25 cellular contexts compared by ENCODE assay signal in the genomic region with DNA sequence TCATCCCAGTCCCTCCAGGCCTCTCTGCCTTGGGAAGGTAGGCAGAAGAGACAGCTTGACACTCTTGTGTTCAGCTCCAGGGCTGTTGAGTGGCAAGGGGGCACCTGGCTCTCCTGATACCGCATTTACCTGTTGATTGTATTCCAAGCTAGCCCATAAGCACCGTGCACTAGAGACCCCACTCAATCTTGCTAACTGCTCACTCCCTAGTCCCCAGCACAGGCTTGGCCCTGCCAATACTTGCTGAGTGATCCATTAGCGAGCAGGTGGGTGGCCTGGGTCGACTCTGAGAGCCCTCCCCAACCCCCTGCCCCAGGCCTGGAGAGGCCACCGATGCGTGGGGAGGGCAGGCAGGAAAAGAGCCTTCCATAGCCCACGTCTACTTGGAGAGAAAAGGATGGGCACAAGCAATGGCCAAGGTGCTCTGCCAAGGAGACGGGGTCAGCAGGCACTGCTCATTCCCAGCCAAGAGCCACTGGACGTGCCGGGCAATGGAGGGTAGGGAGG. TPM values are rescaled to one million over a fixed set of nuclear protein-coding genes. Genes with fewer than 3 reads are reported as not detected.
"Had no signal": no experiment of that assay in that cellular context is flagged by ENCODE, and none has a peak within 500 bp of the region (broad histone marks: within the 10 kb centered on the region; RNA-seq: fewer than 3 reads in every experiment).

No MANE protein-coding gene starts in this region.

- ATAC-seq: activated T-cell treated with anti-CD3 and anti-CD28 coated beads, Interleukin-2, amount 50 U/mL, for 72 hours; body of pancreas; sciatic nerve; WTC11 had no signal

- H3K9me3 ChIP-seq: body of pancreas, neutrophil, tibial artery, uterus had no signal

- H3K4me1 Mint-ChIP-seq: activated naive CD4-positive, alpha-beta T cell treated with anti-CD3 and anti-CD28 coated beads, Interleukin-2, amount 10 ng/mL, durations not matched to agents 7 days and 5 days; immature natural killer cell had no signal

- H3K27ac Mint-ChIP-seq: activated naive CD4-positive, alpha-beta T cell treated with anti-CD3 and anti-CD28 coated beads, Interleukin-2, amount 10 ng/mL, durations not matched to agents 7 days and 5 days; activated T-cell treated with anti-CD3 and anti-CD28 coated beads, Interleukin-2, amount 50 U/mL, for 72 hours; immature natural killer cell; T-helper 1 cell treated with Interleukin-12 subunit alpha and Interleukin-12 subunit beta and Interleukin-4 antibody, amounts not matched to agents 30 μg/mL and 1 μg/mL, for 36 hours; WTC11 had no signal

- H3K4me3 ChIP-seq: body of pancreas, cardiac muscle cell, tibial artery, uterus had no signal

- H3K36me3 Mint-ChIP-seq: activated naive CD4-positive, alpha-beta T cell treated with anti-CD3 and anti-CD28 coated beads, Interleukin-2, amount 10 ng/mL, durations not matched to agents 7 days and 5 days; immature natural killer cell; WTC11 had no signal

- H3K9ac ChIP-seq: parathyroid adenoma had no signal

- H3K36me3 ChIP-seq: cardiac muscle cell, neutrophil, tibial artery, uterus had no signal

- H3K4me1 ChIP-seq: parathyroid adenoma, uterus had no signal

- H3K4me3 Mint-ChIP-seq: activated naive CD4-positive, alpha-beta T cell treated with anti-CD3 and anti-CD28 coated beads, Interleukin-2, amount 10 ng/mL, durations not matched to agents 7 days and 5 days; activated T-cell treated with anti-CD3 and anti-CD28 coated beads, Interleukin-2, amount 50 U/mL, for 72 hours; immature natural killer cell; nephron; T-helper 1 cell treated with Interleukin-12 subunit alpha and Interleukin-12 subunit beta and Interleukin-4 antibody, amounts not matched to agents 30 μg/mL and 1 μg/mL, for 36 hours; WTC11 had no signal

- H3K9me3 Mint-ChIP-seq: activated naive CD4-positive, alpha-beta T cell treated with anti-CD3 and anti-CD28 coated beads, Interleukin-2, amount 10 ng/mL, durations not matched to agents 7 days and 5 days; activated T-cell treated with anti-CD3 and anti-CD28 coated beads, Interleukin-2, amount 50 U/mL, for 72 hours; immature natural killer cell; nephron; T-helper 1 cell treated with Interleukin-12 subunit alpha and Interleukin-12 subunit beta and Interleukin-4 antibody, amounts not matched to agents 30 μg/mL and 1 μg/mL, for 36 hours; WTC11 had no signal

- FAIRE-seq: small intestine had no signal

- H3K79me2 ChIP-seq: parathyroid adenoma had no signal

- H2AFZ ChIP-seq: parathyroid adenoma had no signal

- H3K27ac ChIP-seq: cardiac muscle cell, neutrophil, parathyroid adenoma, tibial artery, uterus had no signal

- DNase-seq: activated CD4-positive, alpha-beta T cell treated with anti-CD3 and anti-CD28 coated beads, Interleukin-2, amount 50 U/mL, for 48 hours; activated effector memory CD4-positive, alpha-beta T cell treated with anti-CD3 and anti-CD28 coated beads, Interleukin-2, amount 50 U/mL, for 16 hours; activated naive CD4-positive, alpha-beta T cell treated with anti-CD3 and anti-CD28 coated beads, Interleukin-2, amount 10 ng/mL, durations not matched to agents 7 days and 5 days; activated T-cell treated with anti-CD3 and anti-CD28 coated beads, Interleukin-2, amount 50 U/mL, for 72 hours; anterior cingulate cortex; body of pancreas; dermis blood vessel endothelial cell; effector memory CD4-positive, alpha-beta T cell; foreskin melanocyte; immature natural killer cell; stimulated activated CD4-positive, alpha-beta T cell treated with anti-CD3 and anti-CD28 coated beads, Interleukin-15, amount 100 ng/mL, for 24 hours; stimulated activated CD8-positive, alpha-beta memory T cell treated with anti-CD3 and anti-CD28 coated beads, Interleukin-4, amount 100 ng/mL, for 48 hours; stimulated activated naive CD4-positive, alpha-beta T cell; T1000; tibial artery; uterus had no signal

- H3K27me3 ChIP-seq: body of pancreas, cardiac muscle cell, neutrophil, uterus had no signal

RNA-seq across cellular contexts. Expression of a gene that starts 29.5 kb away (rescaled TPM):
- total RNA-seq: activated T-cell treated with anti-CD3 and anti-CD28 coated beads, Interleukin-2, amount 50 U/mL, for 72 hours; dermis blood vessel endothelial cell; myocyte; uterus had no signal
- polyA plus RNA-seq: immature natural killer cell had no signal

RNA-seq across cellular contexts. Expression of a gene that starts 44.5 kb away (rescaled TPM):
- polyA plus RNA-seq: cardiac muscle cell had no signal
